In the genomic region with DNA sequence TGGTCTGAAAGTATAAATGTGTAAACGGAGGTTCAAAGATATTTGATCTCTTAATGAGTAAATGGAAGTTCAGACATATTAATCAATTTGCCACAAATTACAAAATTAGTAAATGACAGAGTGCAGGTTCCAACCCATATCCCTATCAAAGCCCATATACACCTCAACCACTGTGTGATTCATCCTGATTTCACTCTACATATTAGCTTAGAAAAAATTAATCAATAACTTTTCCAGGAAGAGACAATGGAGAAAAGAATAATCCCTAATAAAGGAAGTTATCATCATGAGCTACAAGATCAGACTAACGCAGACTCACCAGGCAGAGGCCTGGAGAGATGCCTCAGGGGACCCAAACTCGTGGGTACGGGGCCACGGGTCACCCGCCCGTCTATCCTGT, we compare ENCODE assay signal across 8 cellular contexts.
DNase-seq lines count a peak whose midpoint lies in the region; ATAC-seq, FAIRE-seq and TF ChIP-seq lines count a peak whose summit lies in the region.
"Not testable (repeated sequence)": the region's sequence is repeated elsewhere in the genome, so short reads cannot be mapped to it uniquely, and the experiment has no call there.

No MANE protein-coding gene starts in this region.

- TF ChIP-seq RAD21 in A549 (conservative IDR thresholded peaks at IDR 0.05 in 1 of 2, IDR thresholded peaks at IDR 0.05 in 1 of 2); SK-N-SH (IDR thresholded peaks at IDR 0.05; ENCODE audit: low read length): not testable (repeated sequence)

- TF ChIP-seq POLR2A in A549 (IDR thresholded peaks at IDR 0.05; ENCODE audit: low read length); spleen (IDR thresholded peaks at IDR 0.05): not testable (repeated sequence)

- H2AFZ ChIP-seq in GM23248, result peak overlapping the region; percentile 91
- peak overlapping the region; percentile 93 for H2AFZ ChIP-seq in SK-N-SH (ENCODE audit: low read depth)

- H3K27ac ChIP-seq in A549 (peak overlapping the region; percentile 80 to 92), GM23248 (peak overlapping the region; percentile 78), SK-N-SH (ENCODE audit: low read depth in 2 of 2, low read length in 1 of 2) (peak overlapping the region; percentile 76 to 83), muscle layer of duodenum (ENCODE audit: low read length) (peak overlapping the region; percentile 56), spleen (peak overlapping the region in 7 of 8 donors; percentile 75 to 87 (median 85))
- H3K27ac ChIP-seq in effector memory CD4-positive, alpha-beta T cell (ENCODE audit: insufficient read depth, low read length, poor library complexity, severe bottlenecking), result peak overlapping the region; percentile 63
- not testable (repeated sequence) for H3K27ac ChIP-seq in iPS DF 6.9 (ENCODE audit: low read length)

- H3K4me1 Mint-ChIP-seq in activated naive CD8-positive, alpha-beta T cell (ENCODE audit: low read depth), result peaks cover 41% of the 10 kb centered on the region

- in situ Hi-C loops in GM23248 (cut with MboI), result not testable (repeated sequence)

- H3K36me3 Mint-ChIP-seq in activated naive CD8-positive, alpha-beta T cell, result not testable (repeated sequence)

- not testable (repeated sequence) for H3K36me3 ChIP-seq in GM23248 (ENCODE audit: low read depth); SK-N-SH (replicated peaks in 1 of 2; ENCODE audit: control insufficient read depth in 1 of 2, insufficient read depth in 2 of 2, low read length in 1 of 2); effector memory CD4-positive, alpha-beta T cell (ENCODE audit: control insufficient read depth, insufficient read depth, low read length); iPS DF 6.9 (ENCODE audit: control insufficient read depth, insufficient read depth, low read length); muscle layer of duodenum (ENCODE audit: control insufficient read depth in 1 of 2, insufficient read depth in 2 of 2, low read length in 2 of 2); spleen

- H3K27me3 Mint-ChIP-seq in activated naive CD8-positive, alpha-beta T cell, result not testable (repeated sequence)

- H3K4me2 ChIP-seq in A549 (peak overlapping the region; percentile 82), GM23248 (ENCODE audit: unreplicated experiment) (peak overlapping the region; percentile 81), SK-N-SH (peak overlapping the region; percentile 76)

- H3K9ac ChIP-seq in GM23248, result peak overlapping the region; percentile 86
- peak overlapping the region; percentile 74 for H3K9ac ChIP-seq in SK-N-SH

- H3K9me3 Mint-ChIP-seq in activated naive CD8-positive, alpha-beta T cell (ENCODE audit: low read depth), result not testable (repeated sequence)

- H3K9me2 ChIP-seq in GM23248 (ENCODE audit: insufficient read depth); SK-N-SH: not testable (repeated sequence)

- H3K9me3 ChIP-seq in A549; GM23248 (ENCODE audit: low read depth); SK-N-SH; effector memory CD4-positive, alpha-beta T cell (ENCODE audit: control insufficient read depth, low read length); iPS DF 6.9 (ENCODE audit: control insufficient read depth, insufficient read depth, low read length); muscle layer of duodenum (ENCODE audit: control insufficient read depth in 1 of 2, low read length in 2 of 2): not testable (repeated sequence)
- peaks cover 0 to 32% (median 0%) of the 10 kb centered on the region in 8 donors for H3K9me3 ChIP-seq in spleen

- POLR2A ChIA-PET in A549 (lab: Yijun Ruan, JAX), result interaction anchor here (0.6 to 1.4 kb wide), 2 partner anchors 39 to 1775 kb away, joined by 3 to 27 read pairs; no protein-coding TSS in a partner anchor
- POLR2A ChIA-PET in SK-N-SH (lab: Yijun Ruan, JAX), result interaction anchor here (0.6 kb wide), 1 partner anchor 844 kb away, joined by 3 read pairs; no protein-coding TSS in a partner anchor

- TF ChIP-seq CTCF in A549 (IDR thresholded peaks at IDR 0.05); SK-N-SH (IDR thresholded peaks at IDR 0.05); spleen (IDR thresholded peaks at IDR 0.05 in 8 of 11, conservative IDR thresholded peaks at IDR 0.05 in 3 of 11): not testable (repeated sequence)

- not testable (repeated sequence) for H3K4me1 ChIP-seq in A549; GM23248 (ENCODE audit: insufficient read depth); SK-N-SH (ENCODE audit: control insufficient read depth in 1 of 2, insufficient read depth in 2 of 2, low read depth in 1 of 2, low read length in 1 of 2); effector memory CD4-positive, alpha-beta T cell (ENCODE audit: control insufficient read depth, insufficient read depth, low read length, poor library complexity, severe bottlenecking); iPS DF 6.9 (ENCODE audit: control insufficient read depth, insufficient read depth, low read length); muscle layer of duodenum (ENCODE audit: control insufficient read depth in 1 of 2, insufficient read depth in 2 of 2, low read length in 2 of 2)
- H3K4me1 ChIP-seq in spleen, result peaks cover 0 to 18% (median 6%) of the 10 kb centered on the region in 6 donors

- peak overlapping the region; percentile 91 for H3K27ac Mint-ChIP-seq in activated naive CD8-positive, alpha-beta T cell

- not testable (repeated sequence) for TF ChIP-seq EP300 in A549 (IDR thresholded peaks at IDR 0.05); SK-N-SH (IDR thresholded peaks at IDR 0.05; ENCODE audit: borderline replicate concordance in 1 of 2, low read depth in 1 of 2, low read length in 1 of 2)

- FAIRE-seq in A549 (lab: Jason Lieb, UNC), result not testable (repeated sequence)

- WGBS in A549 (ENCODE audit: missing lambda C conversion rate), result 0% methylated on average over 7 of the region's 7 CpGs
- 1 to 2% methylated on average over 7 of the region's 7 CpGs for WGBS in GM23248 (ENCODE audit: low coverage in 1 of 2, low lambda C conversion rate in 2 of 2, missing lambda C conversion rate in 2 of 2), 2 experiments
- WGBS in SK-N-SH (ENCODE audit: low lambda C conversion rate), result 3% methylated on average over 4 of the region's 7 CpGs
- WGBS in iPS DF 6.9 (ENCODE audit: insufficient coverage, insufficient read length), result no CpG with 5 or more reads among the region's 7 CpGs
- WGBS in spleen, 5 donors, result 2 to 12% (median 8%) methylated on average over 5 to 7 of the region's 7 CpGs

- CTCF ChIA-PET in A549 (lab: Yijun Ruan, JAX), result interaction anchor here (1.0 to 1.1 kb wide), 3 partner anchors 20 to 39 kb away, joined by 3 to 4 read pairs (median 3); no protein-coding TSS in a partner anchor
- CTCF ChIA-PET in SK-N-SH (lab: Yijun Ruan, JAX), result not testable (repeated sequence)

- not testable (repeated sequence) for H3F3A ChIP-seq in GM23248 (ENCODE audit: insufficient read depth); SK-N-SH (replicated peaks; ENCODE audit: insufficient read depth)

- peaks cover 40% of the 10 kb centered on the region for H3K79me2 ChIP-seq in GM23248 (ENCODE audit: insufficient read depth)
- peaks cover 39% of the 10 kb centered on the region for H3K79me2 ChIP-seq in SK-N-SH (ENCODE audit: insufficient read depth)

- H3K4me3 Mint-ChIP-seq in activated naive CD8-positive, alpha-beta T cell, result peak overlapping the region; percentile 95

- H4K20me1 ChIP-seq in GM23248 (ENCODE audit: insufficient read depth); SK-N-SH (ENCODE audit: insufficient read depth): not testable (repeated sequence)

- intact Hi-C loops in spleen (cut with DNase I; ENCODE audit: low total_unique reads), result not testable (repeated sequence)

- not testable (repeated sequence) for ATAC-seq in A549

- not testable (repeated sequence) for DNase-seq in A549 (ENCODE audit: low read depth in 1 of 2, low spot score in 1 of 2); SK-N-SH; effector memory CD4-positive, alpha-beta T cell; iPS DF 6.9 (ENCODE audit: low read depth, low spot score); spleen
- DNase-seq in GM23248, result peak; percentile 2

- H3K4me3 ChIP-seq in A549, result peak overlapping the region; percentile 95
- H3K4me3 ChIP-seq in GM23248, result peak overlapping the region; percentile 94
- peak overlapping the region; percentile 77 to 94 for H3K4me3 ChIP-seq in SK-N-SH (ENCODE audit: low read depth in 2 of 2, low read length in 1 of 2)
- peak overlapping the region; percentile 74 for H3K4me3 ChIP-seq in effector memory CD4-positive, alpha-beta T cell (ENCODE audit: insufficient read depth, low read depth, low read length, poor library complexity, severe bottlenecking)
- peak overlapping the region; percentile 86 for H3K4me3 ChIP-seq in iPS DF 6.9 (ENCODE audit: low read length)
- peak overlapping the region; percentile 76 to 77 for H3K4me3 ChIP-seq in muscle layer of duodenum (ENCODE audit: low read depth in 1 of 2, low read length in 2 of 2)
- peak overlapping the region; percentile 38 to 71 (median 62) for H3K4me3 ChIP-seq in spleen

- H3K27me3 ChIP-seq in GM23248 (replicated peaks; ENCODE audit: insufficient read depth); SK-N-SH (ENCODE audit: insufficient read depth); effector memory CD4-positive, alpha-beta T cell (replicated peaks; ENCODE audit: control insufficient read depth, insufficient read depth, low read length, poor library complexity, severe bottlenecking); iPS DF 6.9 (ENCODE audit: control insufficient read depth, insufficient read depth, low read length); muscle layer of duodenum (ENCODE audit: low read depth, low read length); spleen (replicated peaks in 1 of 7): not testable (repeated sequence)
